14 cellular contexts compared by ENCODE assay signal in genomic region chr14:26866741-26867140, GRCh38.
DNase-seq lines count a peak whose midpoint lies in the region; ATAC-seq, FAIRE-seq and TF ChIP-seq lines count a peak whose summit lies in the region.
"Had no signal": no experiment of that assay in that cellular context is flagged by ENCODE, and none has a peak within 500 bp of the region (broad histone marks: within the 10 kb centered on the region; RNA-seq: fewer than 3 reads in every experiment).

No MANE protein-coding gene starts in this region.

- H3K4me3 ChIP-seq in A549, result no peak overlapping the region
- H3K4me3 ChIP-seq in hepatocyte, result no peak overlapping the region
- no peak overlapping the region for H3K4me3 ChIP-seq in heart left ventricle
- H3K4me3 ChIP-seq: GM12878, HAP-1 had no signal

- H3K36me3 ChIP-seq in hepatocyte (replicated peaks; ENCODE audit: insufficient read depth, low read depth) (no peaks in the 10 kb centered on the region), heart left ventricle (no peaks in the 10 kb centered on the region)
- H3K36me3 ChIP-seq: BE2C, HAP-1 had no signal

- peak overlapping the region; percentile 31 for H3K27ac Mint-ChIP-seq in progenitor cell of endocrine pancreas
- H3K27ac Mint-ChIP-seq: CD4-positive, alpha-beta memory T cell had no signal

- H3K4me1 ChIP-seq in A549, result peaks cover 14% of the 10 kb centered on the region; the same call in 1 of the 3 replicates
- H3K4me1 ChIP-seq in hepatocyte (ENCODE audit: insufficient read depth), result no peaks in the 10 kb centered on the region
- H3K4me1 ChIP-seq in heart left ventricle, result peaks cover 0 to 3% (median 0%) of the 10 kb centered on the region in 12 donors
- H3K4me1 ChIP-seq: BE2C, HAP-1 had no signal

- H3K4me1 Mint-ChIP-seq in progenitor cell of endocrine pancreas (ENCODE audit: low read depth), result peaks cover 10% of the 10 kb centered on the region
- H3K4me1 Mint-ChIP-seq: CD4-positive, alpha-beta memory T cell had no signal

- no peaks in the 10 kb centered on the region for H3K9me3 ChIP-seq in A549
- H3K9me3 ChIP-seq in hepatocyte (ENCODE audit: low read depth), result no peaks in the 10 kb centered on the region
- no peaks in the 10 kb centered on the region for H3K9me3 ChIP-seq in heart left ventricle
- H3K9me3 ChIP-seq: BE2C, HAP-1 had no signal

- no peak for ATAC-seq in A549
- no peak for ATAC-seq in heart left ventricle
- ATAC-seq in HG03039 (IDR thresholded peaks at IDR 0.05; ENCODE audit: unreplicated experiment), result no peak
- ATAC-seq: GM12878 had no signal

- no peak for DNase-seq in A549 (ENCODE audit: low read depth in 1 of 2, low spot score in 1 of 2)
- peak; percentile 28 for DNase-seq in NCI-H446 treated with DMSO at 0.1 percent for 48 hours (lab: John Stamatoyannopoulos, UW)
- DNase-seq in hepatocyte (ENCODE audit: low spot score), result no peak
- DNase-seq in progenitor cell of endocrine pancreas (ENCODE audit: low spot score, unreplicated experiment), result no peak
- DNase-seq in heart left ventricle, result no peak
- DNase-seq in GM12891 (ENCODE audit: insufficient read length, low spot score), result no peak
- DNase-seq: BE2C; CD4-positive, alpha-beta memory T cell; COR-L47; GOT3 had no signal

- 5% methylated on average over 1 of the region's 1 CpG for WGBS in A549 (ENCODE audit: missing lambda C conversion rate)
- WGBS in hepatocyte (ENCODE audit: low lambda C conversion rate, missing lambda C conversion rate), result 41% methylated on average over 1 of the region's 1 CpG
- WGBS in heart left ventricle, 4 donors, result 32 to 49% (median 38%) methylated on average over 1 of the region's 1 CpG

- no peaks in the 10 kb centered on the region for H3K27me3 ChIP-seq in hepatocyte
- no peaks in the 10 kb centered on the region for H3K27me3 ChIP-seq in heart left ventricle
- H3K27me3 ChIP-seq: BE2C had no signal

- peaks cover 31% of the 10 kb centered on the region for H3K27me3 Mint-ChIP-seq in progenitor cell of endocrine pancreas
- H3K27me3 Mint-ChIP-seq: CD4-positive, alpha-beta memory T cell had no signal

- H3K9me3 Mint-ChIP-seq in progenitor cell of endocrine pancreas (ENCODE audit: low read depth), result no peaks in the 10 kb centered on the region

- intact Hi-C loops in heart left ventricle (cut with DNase I), result no loop called here

- POLR2A ChIA-PET in A549 (lab: Yijun Ruan, JAX), result no interaction called here

- no peaks in the 10 kb centered on the region for H3K36me3 Mint-ChIP-seq in progenitor cell of endocrine pancreas (ENCODE audit: insufficient read depth)
- H3K36me3 Mint-ChIP-seq: CD4-positive, alpha-beta memory T cell had no signal

- no peak overlapping the region for H3K4me3 Mint-ChIP-seq in progenitor cell of endocrine pancreas (ENCODE audit: low read depth)
- H3K4me3 Mint-ChIP-seq: CD4-positive, alpha-beta memory T cell had no signal

- FAIRE-seq in A549 (lab: Jason Lieb, UNC) (no peak), GM12891 (lab: Jason Lieb, UNC) (no peak)
- FAIRE-seq: GM12878 had no signal

- TF ChIP-seq RAD21 in A549 (conservative IDR thresholded peaks at IDR 0.05 in 1 of 2, IDR thresholded peaks at IDR 0.05 in 1 of 2), result no peak

- no peak for TF ChIP-seq EP300 in A549 (IDR thresholded peaks at IDR 0.05)

- TF ChIP-seq CTCF in A549 (IDR thresholded peaks at IDR 0.05), result no peak
- no peak for TF ChIP-seq CTCF in hepatocyte (IDR thresholded peaks at IDR 0.05; ENCODE audit: poor library complexity)
- TF ChIP-seq CTCF in progenitor cell of endocrine pancreas (IDR thresholded peaks at IDR 0.05; ENCODE audit: unreplicated experiment), result no peak
- no peak for TF ChIP-seq CTCF in heart left ventricle (IDR thresholded peaks at IDR 0.05)

- no peaks in the 10 kb centered on the region for H3K79me2 ChIP-seq in hepatocyte

- peak overlapping the region; percentile 47; the same call in 2 of the 3 replicates for H3K4me2 ChIP-seq in A549
- H3K4me2 ChIP-seq in hepatocyte, result no peak overlapping the region

- no peak overlapping the region for H2AFZ ChIP-seq in hepatocyte

- no peaks in the 10 kb centered on the region for H4K20me1 ChIP-seq in hepatocyte (ENCODE audit: insufficient read depth, poor library complexity, severe bottlenecking)

- CTCF ChIA-PET in A549 (lab: Yijun Ruan, JAX), result interaction anchor here (1.1 kb wide), 1 partner anchor 40 kb away, joined by 3 read pairs; no protein-coding TSS in a partner anchor

- no peaks in the 10 kb centered on the region for H3K9me2 ChIP-seq in hepatocyte (replicated peaks; ENCODE audit: insufficient read depth)

- no peak overlapping the region for H3K27ac ChIP-seq in A549
- peak overlapping the region; percentile 21 for H3K27ac ChIP-seq in hepatocyte
- no peak overlapping the region for H3K27ac ChIP-seq in heart left ventricle
- H3K27ac ChIP-seq: C4-2B had no signal

- TF ChIP-seq POLR2A in A549 (IDR thresholded peaks at IDR 0.05; ENCODE audit: low read length) (no peak), heart left ventricle (IDR thresholded peaks at IDR 0.05) (no peak), GM12891 (IDR thresholded peaks at IDR 0.05; ENCODE audit: low read depth, low read length) (no peak)

TF ChIP-seq in A549, 52 proteins besides CTCF, POLR2A, EP300 and RAD21:
- TF ChIP-seq SREBF2 (IDR thresholded peaks at IDR 0.05) (no peak), HDAC2 (IDR thresholded peaks at IDR 0.05) (no peak), HES2 (IDR thresholded peaks at IDR 0.05) (no peak)
TF ChIP-seq in A549: peak in this region for 0.

TF ChIP-seq in GM12891, 5 proteins besides CTCF, POLR2A, EP300 and RAD21:
- TF ChIP-seq PAX5 (IDR thresholded peaks at IDR 0.05; ENCODE audit: insufficient read depth, low read length, severe bottlenecking) (no peak), POLR2AphosphoS5 (IDR thresholded peaks at IDR 0.05; ENCODE audit: low read depth, low read length) (no peak), TAF1 (IDR thresholded peaks at IDR 0.05; ENCODE audit: low read depth, low read length) (no peak), POU2F2 (IDR thresholded peaks at IDR 0.05; ENCODE audit: low read depth, low read length) (no peak)
